In genomic region chr1:174789399-174789798, GRCh38 we compare ENCODE assay signal across 10 cellular contexts.
A peak's percentile ranks its signal among the peaks of the same experiment; 100 is the strongest.
DNase-seq lines count a peak whose midpoint lies in the region; ATAC-seq, FAIRE-seq and TF ChIP-seq lines count a peak whose summit lies in the region.
"Had no signal": no experiment of that assay in that cellular context is flagged by ENCODE, and none has a peak within 500 bp of the region (broad histone marks: within the 10 kb centered on the region; RNA-seq: fewer than 3 reads in every experiment).

No MANE protein-coding gene starts in this region.

- H3K27ac ChIP-seq in breast epithelium, result no peak overlapping the region
- peak overlapping the region; percentile 59 to 70 for H3K27ac ChIP-seq in ascending aorta
- no peak overlapping the region for H3K27ac ChIP-seq in neural progenitor cell

- H3K27ac Mint-ChIP-seq in MCF 10A (ENCODE audit: low read depth, unreplicated experiment), result no peak overlapping the region
- no peak overlapping the region for H3K27ac Mint-ChIP-seq in neural progenitor cell
- H3K27ac Mint-ChIP-seq: T-helper 1 cell treated with Interleukin-12 subunit alpha and Interleukin-12 subunit beta and Interleukin-4 antibody, amounts not matched to agents 30 μg/mL and 1 μg/mL, for 36 hours had no signal

- no peak for FAIRE-seq in HTR-8/SVneo (lab: Jason Lieb, UNC)

- H3K4me1 ChIP-seq in breast epithelium (no peaks in the 10 kb centered on the region), ascending aorta (peaks cover 0 to 10% of the 10 kb centered on the region in 2 donors), neural progenitor cell (no peaks in the 10 kb centered on the region)

- BruUV-seq in MCF 10A (replicated peaks; lab: Mats Ljungman, UMichigan), result no TSS peak

- H4K20me1 ChIP-seq in neural progenitor cell (ENCODE audit: low read depth), result no peaks in the 10 kb centered on the region

- no peak for TF ChIP-seq CTCF in MCF 10A (IDR thresholded peaks at IDR 0.05; ENCODE audit: unreplicated experiment)
- TF ChIP-seq CTCF in breast epithelium (IDR thresholded peaks at IDR 0.05), result no peak
- TF ChIP-seq CTCF in ascending aorta (IDR thresholded peaks at IDR 0.05), result no peak
- no peak for TF ChIP-seq CTCF in neural progenitor cell (IDR thresholded peaks at IDR 0.05)

- H3K4me1 Mint-ChIP-seq in MCF 10A (ENCODE audit: insufficient read depth, unreplicated experiment), result peaks cover 7% of the 10 kb centered on the region
- peaks cover 8% of the 10 kb centered on the region for H3K4me1 Mint-ChIP-seq in neural progenitor cell

- no peaks in the 10 kb centered on the region for H3K9me3 Mint-ChIP-seq in MCF 10A (ENCODE audit: unreplicated experiment)
- H3K9me3 Mint-ChIP-seq in neural progenitor cell, result no peaks in the 10 kb centered on the region
- H3K9me3 Mint-ChIP-seq: T-helper 1 cell treated with Interleukin-12 subunit alpha and Interleukin-12 subunit beta and Interleukin-4 antibody, amounts not matched to agents 30 μg/mL and 1 μg/mL, for 36 hours had no signal

- H3K36me3 ChIP-seq in breast epithelium (no peaks in the 10 kb centered on the region), ascending aorta (no peaks in the 10 kb centered on the region), neural progenitor cell (no peaks in the 10 kb centered on the region)

- H3K4me3 ChIP-seq in breast epithelium (no peak overlapping the region), ascending aorta (no peak overlapping the region), neural progenitor cell (no peak overlapping the region)

- H3K4me3 Mint-ChIP-seq in MCF 10A (ENCODE audit: unreplicated experiment) (no peak overlapping the region), neural progenitor cell (no peak overlapping the region)
- H3K4me3 Mint-ChIP-seq: T-helper 1 cell treated with Interleukin-12 subunit alpha and Interleukin-12 subunit beta and Interleukin-4 antibody, amounts not matched to agents 30 μg/mL and 1 μg/mL, for 36 hours had no signal

- intact Hi-C loops in MCF 10A (cut with micrococcal nuclease), result no loop called here
- intact Hi-C loops in breast epithelium (cut with DNase I; ENCODE audit: low total_unique reads), result no loop called here
- intact Hi-C loops in ascending aorta (cut with DNase I), result no loop called here

- H3K27me3 ChIP-seq in breast epithelium (no peaks in the 10 kb centered on the region), ascending aorta (no peaks in the 10 kb centered on the region), neural progenitor cell (no peaks in the 10 kb centered on the region)

- no peaks in the 10 kb centered on the region for H3F3A ChIP-seq in neural progenitor cell (ENCODE audit: low read depth)

- DNase-seq in MCF 10A (ENCODE audit: unreplicated experiment), result peak; percentile 31
- DNase-seq in breast epithelium (ENCODE audit: low spot score in 2 of 2), result no peak
- no peak for DNase-seq in ascending aorta (ENCODE audit: low spot score in 2 of 2)
- no peak for DNase-seq in HTR-8/SVneo (ENCODE audit: insufficient read length, low spot score)
- no peak for DNase-seq in neural progenitor cell (ENCODE audit: low spot score)
- DNase-seq in hippocampal formation (lab: John Stamatoyannopoulos, UW), result no peak
- no peak for DNase-seq in mesenteric fat pad (ENCODE audit: low spot score)
- DNase-seq: DMS153 had no signal

- no peaks in the 10 kb centered on the region for H3K79me2 ChIP-seq in neural progenitor cell (ENCODE audit: low read depth)

- no peak overlapping the region for H3K9ac ChIP-seq in neural progenitor cell

- no peaks in the 10 kb centered on the region for H3K36me3 Mint-ChIP-seq in MCF 10A (ENCODE audit: insufficient read depth, unreplicated experiment)
- no peaks in the 10 kb centered on the region for H3K36me3 Mint-ChIP-seq in neural progenitor cell

- no peaks in the 10 kb centered on the region for H3K9me3 ChIP-seq in breast epithelium
- H3K9me3 ChIP-seq in ascending aorta, result no peaks in the 10 kb centered on the region
- H3K9me3 ChIP-seq in neural progenitor cell (ENCODE audit: low read depth), result no peaks in the 10 kb centered on the region

- CTCF ChIA-PET in MCF 10A (lab: Yijun Ruan, JAX), result interaction anchor here (0.9 to 1.3 kb wide), 4 partner anchors 18 to 207 kb away, joined by 3 to 4 read pairs (median 3); no protein-coding TSS in a partner anchor

- H2AFZ ChIP-seq in neural progenitor cell (replicated peaks), result no peak overlapping the region

- peak; percentile 96 for ATAC-seq in HG03066 (IDR thresholded peaks at IDR 0.05; ENCODE audit: low read depth, unreplicated experiment)

- no peaks in the 10 kb centered on the region for H3K27me3 Mint-ChIP-seq in MCF 10A (ENCODE audit: insufficient read depth, unreplicated experiment)
- no peaks in the 10 kb centered on the region for H3K27me3 Mint-ChIP-seq in neural progenitor cell (ENCODE audit: insufficient read depth, low read depth)

- POLR2A ChIA-PET in MCF 10A (lab: Yijun Ruan, JAX), result interaction anchor here (0.9 to 1.7 kb wide), 2 partner anchors 10 to 207 kb away, joined by 3 read pairs; no protein-coding TSS in a partner anchor

- no peak for TF ChIP-seq POLR2A in breast epithelium (IDR thresholded peaks at IDR 0.05)

- no peak overlapping the region for H3K4me2 ChIP-seq in neural progenitor cell

Comparison
In these comparisons a context has a peak if more than half of its experiments do, and no peak if none do; other contexts are left out.
1. H3K27ac ChIP-seq: peak in ascending aorta (2 of 2); none in breast epithelium (0 of 2) and neural progenitor cell (single experiment).